Comparison of ENCODE assay signal across 8 cellular contexts in genomic region chr1:44775930-44776748, GRCh38. TPM values are rescaled to one million over a fixed set of nuclear protein-coding genes. Genes with fewer than 3 reads are reported as not detected.
DNase-seq lines count a peak whose midpoint lies in the region; ATAC-seq and TF ChIP-seq lines count a peak whose summit lies in the region.

No MANE protein-coding gene starts in this region.

- peak overlapping the region; percentile 94 for H3K23ac ChIP-seq in mesendoderm (ENCODE audit: low read length)

- H3K4me1 Mint-ChIP-seq in T-cell = peaks cover 33 to 39% (median 37%) of the 10 kb centered on the region in 3 donors

- H3K79me2 ChIP-seq in mesendoderm (ENCODE audit: control insufficient read depth, insufficient read depth, low read length) = peaks cover 30% of the 10 kb centered on the region

- H2AK5ac ChIP-seq in mesendoderm (ENCODE audit: low read length) = peak overlapping the region; percentile 37

- H3K36me3 ChIP-seq in mesendoderm (ENCODE audit: control insufficient read depth, insufficient read depth, low read length) (peaks cover 14% of the 10 kb centered on the region), thyroid gland (peaks cover 11 to 22% of the 10 kb centered on the region in 2 donors)

- H3K9ac ChIP-seq in mesendoderm (ENCODE audit: low read length) = peak overlapping the region; percentile 100

- peaks cover 11% of the 10 kb centered on the region for H3K79me1 ChIP-seq in mesendoderm (ENCODE audit: low read length)

- no peaks in the 10 kb centered on the region for H3K27me3 ChIP-seq in mesendoderm (ENCODE audit: insufficient read depth, low read length, poor library complexity)
- no peaks in the 10 kb centered on the region for H3K27me3 ChIP-seq in thyroid gland

- WGBS in mesendoderm (ENCODE audit: extremely low coverage, insufficient coverage, low lambda C conversion rate) = no CpG with 5 or more reads among the region's 38 CpGs
- 14 to 26% methylated on average over 21 to 38 of the region's 38 CpGs for WGBS in thyroid gland, 2 donors

- no peak overlapping the region for H2BK15ac ChIP-seq in mesendoderm (replicated peaks; ENCODE audit: low read depth)

- H3K4me2 ChIP-seq in mesendoderm (ENCODE audit: low read length) = peak overlapping the region; percentile 53

- H2BK5ac ChIP-seq in mesendoderm (ENCODE audit: low read length) = peak overlapping the region; percentile 47

- no peak for TF ChIP-seq CTCF in GM12865 (IDR thresholded peaks at IDR 0.05; ENCODE audit: insufficient read depth, low read depth, low read length, missing control alignments)
- no peak for TF ChIP-seq CTCF in thyroid gland (IDR thresholded peaks at IDR 0.05)
- TF ChIP-seq CTCF in GM10266 (IDR thresholded peaks at IDR 0.05; ENCODE audit: control insufficient read depth, insufficient read depth, low read depth, missing control alignments) = no peak

- H3K27ac ChIP-seq in cingulate gyrus (ENCODE audit: low read depth, low read length) = peak overlapping the region; percentile 29
- H3K27ac ChIP-seq in mesendoderm (ENCODE audit: low read depth, low read length) = peak overlapping the region; percentile 60
- peak overlapping the region; percentile 88 to 90 (median 89) for H3K27ac ChIP-seq in thyroid gland

- H2BK120ac ChIP-seq in mesendoderm (ENCODE audit: low read depth, low read length) = no peak overlapping the region

- H3K4me3 ChIP-seq in GM12865 (ENCODE audit: low read depth, low read length) (peak overlapping the region; percentile 80), mesendoderm (ENCODE audit: low read length) (peak overlapping the region; percentile 100), thyroid gland (replicated peaks in 1 of 3) (peak overlapping the region; percentile 57 to 96 (median 71))

- H3K27me3 Mint-ChIP-seq in T-cell = no peaks in the 10 kb centered on the region

- H3K36me3 Mint-ChIP-seq in T-cell = peaks cover 29% of the 10 kb centered on the region

- TF ChIP-seq POLR2A in thyroid gland (IDR thresholded peaks at IDR 0.05) = no peak

- ATAC-seq in HG02798 (IDR thresholded peaks at IDR 0.05; ENCODE audit: poor library complexity, unreplicated experiment) (peak; percentile 15), T-cell (replicated peaks in 1 of 4) (peak; percentile 31 to 43 (median 37))

- H3K56ac ChIP-seq in mesendoderm (ENCODE audit: low read length) = peak overlapping the region; percentile 99

- H3K9me3 ChIP-seq in thyroid gland = no peaks in the 10 kb centered on the region

- peaks cover 2% of the 10 kb centered on the region for H3K4me1 ChIP-seq in mesendoderm (ENCODE audit: control insufficient read depth, low read depth, low read length)
- H3K4me1 ChIP-seq in thyroid gland = peaks cover 12 to 14% of the 10 kb centered on the region in 2 donors

- no peak overlapping the region for H4K8ac ChIP-seq in mesendoderm (ENCODE audit: low read depth, low read length)

- CTCF ChIA-PET in T-cell (lab: Charles Lee) = interaction anchor here (0.6 to 2.5 kb wide), 11 partner anchors 9 to 564 kb away, joined by 3 to 37 read pairs (median 4); partner anchors contain the start of genes HECTD3 (in 1 of the 2), MUTYH (in 1 of the 2), RNU5D-1 (in 1 of the 2) and TOE1 (in 1 of the 2)

- peak; percentile 53 for DNase-seq in GM12865 (ENCODE audit: low read depth)
- peak in 15 of 34 experiments; percentile 31 to 61 (median 40) for DNase-seq in T-cell
- DNase-seq in mesendoderm = peak; percentile 37
- peak; percentile 18 to 25 for DNase-seq in thyroid gland
- no peak for DNase-seq in HuH-7 (ENCODE audit: low spot score)
- DNase-seq in GM10266 (ENCODE audit: extremely low spot score) = no peak

- H3K27ac Mint-ChIP-seq in T-cell = peak overlapping the region; percentile 93 to 94

- no peak overlapping the region for H4K5ac ChIP-seq in mesendoderm (ENCODE audit: low read length)

- H3K9me3 Mint-ChIP-seq in T-cell = no peaks in the 10 kb centered on the region

- H3K18ac ChIP-seq in mesendoderm (ENCODE audit: low read length) = peak overlapping the region; percentile 29

- intact Hi-C loops in thyroid gland (cut with DNase I) = loop anchor here (5.0 kb wide), 1 partner anchor 34 kb away; no protein-coding TSS in a partner anchor

- peak overlapping the region; percentile 92 to 94 (median 93) for H3K4me3 Mint-ChIP-seq in T-cell

- H3K4ac ChIP-seq in mesendoderm (ENCODE audit: low read depth, low read length) = peak overlapping the region; percentile 76

- POLR2A ChIA-PET in T-cell (lab: Charles Lee) = interaction anchor here (0.6 to 2.0 kb wide), 8 partner anchors 8 to 236 kb away, joined by 3 to 14 read pairs (median 3); partner anchors contain the start of genes BTBD19 (in 1 of the 2), PLK3 (in 1 of the 2), RNU5D-1 (in 1 of the 2) and UROD (in 1 of the 2)

RNA-seq across cellular contexts. Expression of gene RPS8, which starts 0.8 kb away (rescaled TPM):
- 1,000 to 10,000 TPM; 2,713 to 2,895 (median 2,873) TPM for total RNA-seq in T-cell
- polyA plus RNA-seq in mesendoderm (2013, experiment 1 of 2) = 6,091 TPM
- polyA plus RNA-seq in mesendoderm (2013, experiment 2 of 2) = 6,012 TPM
- total RNA-seq in thyroid gland = 1,000 to 10,000 TPM; 1,167 to 2,709 (median 1,595) TPM

RNA-seq across cellular contexts. Expression of gene BEST4, which starts 11.8 kb away (rescaled TPM):
- total RNA-seq in T-cell (1 to 10 TPM in 4 of 5 donors, under 1 TPM in 1; 0.75 to 2.4 (median 1.6) TPM), thyroid gland (under 1 TPM in 2 of 4 donors, not detected in 2; 0.42 to 0.56 TPM)
- polyA plus RNA-seq in mesendoderm (2013, experiment 1 of 2) = 0.56 TPM
- 0.55 TPM for polyA plus RNA-seq in mesendoderm (2013, experiment 2 of 2)

RNA-seq across cellular contexts. Expression of gene PLK3, which starts 24.0 kb away (rescaled TPM):
- 100 to 1,000 TPM; 124 to 453 (median 136) TPM for total RNA-seq in T-cell
- polyA plus RNA-seq in mesendoderm (2013, experiment 1 of 2) = 6.3 TPM
- 6.2 TPM for polyA plus RNA-seq in mesendoderm (2013, experiment 2 of 2)
- 10 to 100 TPM in 3 of 4 donors, 1 to 10 TPM in 1; 7.4 to 18.4 (median 13.6) TPM for total RNA-seq in thyroid gland

RNA-seq across cellular contexts. Expression of gene DYNLT4, which starts 31.0 kb away (rescaled TPM):
- total RNA-seq in T-cell (1 to 10 TPM in 2 of 5 donors, under 1 TPM in 2, not detected in 1; 0.36 to 4.3 (median 2.3) TPM), thyroid gland (1 to 10 TPM in 1 of 4 donors, under 1 TPM in 1, not detected in 2; 0.67 to 1.0 TPM)
- not detected for polyA plus RNA-seq in mesendoderm (2013, experiment 1 of 2)
- not detected for polyA plus RNA-seq in mesendoderm (2013, experiment 2 of 2)

RNA-seq across cellular contexts. Expression of gene BTBD19, which starts 32.2 kb away (rescaled TPM):
- total RNA-seq in T-cell (10 to 100 TPM; 10.1 to 56.7 (median 11.5) TPM), thyroid gland (10 to 100 TPM in 2 of 4 donors, 1 to 10 TPM in 2; 7.3 to 14.9 (median 9.2) TPM)
- polyA plus RNA-seq in mesendoderm (2013, experiment 1 of 2) = 0.95 TPM
- 0.85 TPM for polyA plus RNA-seq in mesendoderm (2013, experiment 2 of 2)

Comparison
In these comparisons a context has a peak if more than half of its experiments do, and no peak if none do; other contexts are left out.
1. DNase-seq: peak in GM12865 (single experiment), mesendoderm (single experiment) and thyroid gland (2 of 2); none in HuH-7 (single experiment) and GM10266 (single experiment).
2. H3K27ac ChIP-seq: peak in every context shown above with its lines; median percentile 89 in thyroid gland; 60 in mesendoderm; 29 in cingulate gyrus.
3. RNA of gene PLK3, which starts 24.0 kb away (total RNA-seq): 124 to 453 TPM in T-cell; 7.4 to 18.4 TPM in thyroid gland; every median in the first group is over 4 times any median in the second.
4. Peak in every context shown above with its lines, with median percentiles within 50 percentile points of each other: H3K4me3 ChIP-seq.